8 cellular contexts compared by ENCODE assay signal in genomic region chr12:76031414-76032042, GRCh38. TPM values are rescaled to one million over a fixed set of nuclear protein-coding genes. Genes with fewer than 3 reads are reported as not detected.
DNase-seq lines count a peak whose midpoint lies in the region; ATAC-seq, FAIRE-seq and TF ChIP-seq lines count a peak whose summit lies in the region.

Gene PHLDA1, minus strand, starts transcription at chr12:76031776.

- DNase-seq in GM19239 (ENCODE audit: insufficient read length, low spot score) (peak; percentile 71), NCI-H524 (lab: John Stamatoyannopoulos, UW) (peak; percentile 88 to 95), colonic mucosa (peak; percentile 94), left colon (peak; percentile 91 to 93)
- DNase-seq in activated CD4-positive, alpha-beta T cell treated with anti-CD3 and anti-CD28 coated beads for 4 hours = peak; percentile 94 to 96
- DNase-seq in stimulated activated CD4-positive, alpha-beta T cell treated with anti-CD3 and anti-CD28 coated beads, Interleukin-1b, Interleukin-23, amount 100 ng/mL, for 48 hours = peak; percentile 94

- H3K27ac ChIP-seq in BLaER1 = peak within 1 kb of the TSS; percentile 81
- peak within 1 kb of the TSS; percentile 90 for H3K27ac ChIP-seq in colonic mucosa

- intact Hi-C loops in colonic mucosa (cut with DNase I) = loop anchor here (10.0 kb wide), 1 partner anchor 207 kb away; no protein-coding TSS in a partner anchor
- intact Hi-C loops in left colon (cut with DNase I, micrococcal nuclease) = no loop called here

- FAIRE-seq in GM19239 (lab: Jason Lieb, UNC) = peak; percentile 90

- peaks cover 22% of the 10 kb centered on the region for H3K4me1 ChIP-seq in BLaER1
- no peaks in the 10 kb centered on the region for H3K4me1 ChIP-seq in colonic mucosa

- peaks cover 30% of the 10 kb centered on the region for H3K27me3 ChIP-seq in BLaER1
- H3K27me3 ChIP-seq in colonic mucosa = no peaks in the 10 kb centered on the region

- peaks cover 31% of the 10 kb centered on the region for H4K20me1 ChIP-seq in BLaER1

- peak; percentile 42 for TF ChIP-seq CTCF in colonic mucosa (IDR thresholded peaks at IDR 0.05)

- H3K9me3 ChIP-seq in BLaER1 (no peaks in the 10 kb centered on the region), colonic mucosa (no peaks in the 10 kb centered on the region)

- H3K9ac ChIP-seq in BLaER1 (peak within 1 kb of the TSS; percentile 86), colonic mucosa (ENCODE audit: low read depth in 2 of 2, low read length in 2 of 2) (peak within 1 kb of the TSS; percentile 84 to 95)

- H3K36me3 ChIP-seq in BLaER1 = no peaks in the 10 kb centered on the region
- H3K36me3 ChIP-seq in colonic mucosa = no peaks in the 10 kb centered on the region

- peak within 1 kb of the TSS; percentile 100 for H3K4me2 ChIP-seq in BLaER1

- peak within 1 kb of the TSS; percentile 80 for H3K4me3 ChIP-seq in BLaER1
- H3K4me3 ChIP-seq in colonic mucosa = peak within 1 kb of the TSS; percentile 61

- peak; percentile 88 for ATAC-seq in HG03457 (IDR thresholded peaks at IDR 0.05; ENCODE audit: unreplicated experiment)
- peak; percentile 89 for ATAC-seq in left colon

RNA-seq across cellular contexts. Expression of gene PHLDA1, which starts in this region (rescaled TPM):
- 10 to 100 TPM in 1 of 2 donors, 1 to 10 TPM in 1; 5.7 to 10.4 TPM for total RNA-seq in colonic mucosa
- total RNA-seq in left colon = 1 to 10 TPM; 4.9 to 5.8 TPM

Comparison
In these comparisons a context has a peak if more than half of its experiments do, and no peak if none do; other contexts are left out.
1. Peak in every context shown above with its lines: DNase-seq, ATAC-seq, H3K4me3 ChIP-seq and H3K27ac ChIP-seq.